In the genomic region with DNA sequence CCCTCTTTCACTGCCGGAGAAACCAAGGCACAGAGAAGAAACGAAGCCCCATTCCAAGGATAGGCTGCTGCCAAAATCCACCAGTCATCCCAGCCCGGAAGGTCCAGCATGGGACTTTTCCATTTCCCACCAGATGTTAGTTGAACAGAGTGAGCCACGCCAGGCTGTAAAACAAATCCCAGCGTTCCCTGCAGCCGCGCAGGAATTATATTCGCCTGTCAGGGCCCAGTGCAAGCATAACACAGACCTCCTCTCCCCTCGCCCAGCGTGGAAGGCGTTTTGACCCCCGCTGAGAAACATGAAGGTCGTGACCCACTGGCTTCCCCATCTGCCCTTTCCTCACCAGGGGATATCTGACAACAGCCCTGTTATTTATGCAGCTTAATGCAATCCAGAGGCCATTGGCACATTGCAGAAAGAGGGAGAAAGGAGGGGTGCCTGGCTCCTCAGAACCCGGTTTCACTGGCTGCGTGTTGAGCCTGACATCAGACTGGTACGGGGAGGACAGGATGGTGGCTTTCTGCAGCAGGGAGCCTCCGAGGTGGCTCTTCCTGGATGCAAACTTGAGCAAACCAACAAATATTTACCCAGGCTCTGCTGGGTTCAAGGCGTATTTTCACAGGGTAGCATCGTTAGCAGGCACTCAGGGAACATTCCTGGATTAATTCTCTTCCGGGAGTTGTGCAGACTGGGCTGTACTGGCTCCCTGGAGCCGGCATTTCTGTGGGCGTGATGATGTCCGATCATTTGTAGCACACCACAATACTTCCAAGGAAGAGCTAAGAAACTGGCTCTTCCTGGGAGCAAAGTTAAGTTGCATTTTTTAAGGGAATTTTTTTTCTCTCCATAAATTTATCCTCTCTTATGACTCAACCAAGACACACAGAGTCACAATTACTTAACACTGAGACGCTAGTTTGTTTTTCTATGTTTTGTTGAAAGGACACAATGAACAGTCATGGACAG, we compare ENCODE assay signal across 11 cellular contexts.
DNase-seq lines count a peak whose midpoint lies in the region; ATAC-seq and TF ChIP-seq lines count a peak whose summit lies in the region.
"Had no signal": no experiment of that assay in that cellular context is flagged by ENCODE, and none has a peak within 500 bp of the region (broad histone marks: within the 10 kb centered on the region; RNA-seq: fewer than 3 reads in every experiment).

No MANE protein-coding gene starts in this region.

- H3K4me1 ChIP-seq in HUES6 (ENCODE audit: control insufficient read depth, insufficient read depth, low read length) (peaks cover 54% of the 10 kb centered on the region), adipocyte (ENCODE audit: control insufficient read depth, insufficient read depth, low read length) (peaks cover 10% of the 10 kb centered on the region), stomach (peaks cover 11 to 52% (median 14%) of the 10 kb centered on the region in 4 donors), testis (no peaks in the 10 kb centered on the region)

- no peaks in the 10 kb centered on the region for H3K36me3 Mint-ChIP-seq in Calu3 (ENCODE audit: insufficient read depth, unreplicated experiment)
- H3K36me3 Mint-ChIP-seq: T-cell had no signal

- TF ChIP-seq CTCF in stomach (IDR thresholded peaks at IDR 0.05) (no peak), Calu3 (IDR thresholded peaks at IDR 0.05; ENCODE audit: unreplicated experiment) (no peak), testis (IDR thresholded peaks at IDR 0.05) (no peak)

- DNase-seq in adipocyte (ENCODE audit: low read depth): peak; percentile 46
- no peak for DNase-seq in left lobe of liver (ENCODE audit: low spot score)
- no peak for DNase-seq in stomach
- DNase-seq in Calu3: no peak
- no peak for DNase-seq in NCI-H2107 treated with DMSO at 0.1 percent for 48 hours (lab: John Stamatoyannopoulos, UW; ENCODE audit: unreplicated experiment)
- DNase-seq in testis: no peak
- DNase-seq: activated CD4-positive, alpha-beta T cell treated with anti-CD3 and anti-CD28 coated beads, Interleukin-2, amount 50 U/mL, for 1 hour; activated gamma-delta T cell treated with Interleukin-2 at 50 U/mL for 16 hours; NCI-H1694; T-cell had no signal

- peak overlapping the region; percentile 56; the same call in 1 of the 2 replicates for H3K27ac ChIP-seq in HUES6 (ENCODE audit: low read depth, low read length)
- peak overlapping the region; percentile 55 to 90 (median 79) for H3K27ac ChIP-seq in stomach
- no peak overlapping the region for H3K27ac ChIP-seq in testis

- BruUV-seq in Calu3 (replicated peaks; lab: Mats Ljungman, UMichigan): no TSS peak

- peak; percentile 41 for ATAC-seq in left lobe of liver
- ATAC-seq: T-cell had no signal

- CTCF ChIA-PET in Calu3 (lab: Charles Lee): interaction anchor here (0.6 to 1.3 kb wide), 2 partner anchors 27 to 1863 kb away, joined by 3 read pairs; no protein-coding TSS in a partner anchor

- H3K27me3 Mint-ChIP-seq in Calu3 (ENCODE audit: unreplicated experiment): peaks cover 100% of the 10 kb centered on the region

- H3K27me3 ChIP-seq in HUES6 (ENCODE audit: control insufficient read depth, insufficient read depth, low read length) (peaks cover 51% of the 10 kb centered on the region), adipocyte (replicated peaks; ENCODE audit: control insufficient read depth, insufficient read depth, low read length) (peaks cover 73% of the 10 kb centered on the region), stomach (peaks cover 0 to 69% (median 27%) of the 10 kb centered on the region in 3 donors), testis (no peaks in the 10 kb centered on the region)

- H3K9ac ChIP-seq in HUES6 (ENCODE audit: low read length) (peak overlapping the region; percentile 34), adipocyte (ENCODE audit: low read length) (no peak overlapping the region)

- intact Hi-C loops in stomach (cut with DNase I; ENCODE audit: low total_unique reads): no loop called here
- intact Hi-C loops in Calu3 (cut with micrococcal nuclease; ENCODE audit: unreplicated experiment): no loop called here
- intact Hi-C loops in testis (cut with DNase I; ENCODE audit: low total_unique reads): no loop called here

- H3K36me3 ChIP-seq in HUES6 (ENCODE audit: control insufficient read depth, insufficient read depth, low read length) (no peaks in the 10 kb centered on the region), adipocyte (ENCODE audit: control insufficient read depth, insufficient read depth, low read length, severe bottlenecking) (no peaks in the 10 kb centered on the region), stomach (no peaks in the 10 kb centered on the region), testis (ENCODE audit: low read depth, missing control alignments) (no peaks in the 10 kb centered on the region)

- no peak for TF ChIP-seq EP300 in stomach (IDR thresholded peaks at IDR 0.05)

- H3K9me3 Mint-ChIP-seq in Calu3 (ENCODE audit: low read depth, unreplicated experiment): no peaks in the 10 kb centered on the region
- H3K9me3 Mint-ChIP-seq: T-cell had no signal

- no peak overlapping the region; the same call in 1 of the 2 replicates for H3K4me3 ChIP-seq in HUES6 (ENCODE audit: low read depth, low read length)
- no peak overlapping the region for H3K4me3 ChIP-seq in adipocyte (ENCODE audit: low read length)
- peak overlapping the region in 1 of 4 donors; percentile 7 for H3K4me3 ChIP-seq in stomach
- peak overlapping the region in 1 of 2 donors; percentile 5 for H3K4me3 ChIP-seq in testis

- H3K9me3 ChIP-seq in HUES6 (ENCODE audit: control insufficient read depth, insufficient read depth, low read depth, low read length) (no peaks in the 10 kb centered on the region), adipocyte (ENCODE audit: control insufficient read depth, low read length) (peaks cover 5% of the 10 kb centered on the region), stomach (no peaks in the 10 kb centered on the region), testis (no peaks in the 10 kb centered on the region)

- H3K27ac Mint-ChIP-seq in Calu3 (ENCODE audit: unreplicated experiment): no peak overlapping the region
- H3K27ac Mint-ChIP-seq: T-cell had no signal

- 15 to 21% (median 19%) methylated on average over 12 to 24 of the region's 24 CpGs for WGBS in stomach, 5 donors
- 14 to 25% methylated on average over 20 to 24 of the region's 24 CpGs for WGBS in testis, 2 donors

- no peaks in the 10 kb centered on the region for H3K4me1 Mint-ChIP-seq in Calu3 (ENCODE audit: low read depth, unreplicated experiment)

- H3K4me3 Mint-ChIP-seq in Calu3 (ENCODE audit: low read depth, unreplicated experiment): no peak overlapping the region

- TF ChIP-seq POLR2A in stomach (IDR thresholded peaks at IDR 0.05) (no peak), testis (IDR thresholded peaks at IDR 0.05) (no peak)

Comparison
In these comparisons a context has a peak if more than half of its experiments do, and no peak if none do; other contexts are left out.
1. H3K27ac ChIP-seq: peak in HUES6 (single experiment) and stomach (5 of 5); none in testis (0 of 2).